In genomic region chr1:46236882-46237281, GRCh38 we compare ENCODE assay signal across 34 cellular contexts. TPM values are rescaled to one million over a fixed set of nuclear protein-coding genes. Genes with fewer than 3 reads are reported as not detected.
"Had no signal": no experiment of that assay in that cellular context is flagged by ENCODE, and none has a peak within 500 bp of the region (broad histone marks: within the 10 kb centered on the region; RNA-seq: fewer than 3 reads in every experiment).

No MANE protein-coding gene starts in this region.

- H3K36me3 ChIP-seq: adrenal gland, ascending aorta, brain microvascular endothelial cell, breast epithelium, cardiac muscle cell had no signal

- H3K4me1 ChIP-seq: adrenal gland, ascending aorta, body of pancreas, breast epithelium had no signal

- DNase-seq: activated effector memory CD4-positive, alpha-beta T cell treated with anti-CD3 and anti-CD28 coated beads, Interleukin-2, amount 50 U/mL, for 16 hours; activated effector memory CD4-positive, alpha-beta T cell treated with Interleukin-2 at 50 U/mL for 16 hours; activated gamma-delta T cell; activated gamma-delta T cell treated with Interleukin-2 at 50 U/mL for 16 hours; activated naive CD4-positive, alpha-beta T cell; activated naive CD4-positive, alpha-beta T cell treated with anti-CD3 and anti-CD28 coated beads for 36 hours; activated naive CD4-positive, alpha-beta T cell treated with anti-CD3 and anti-CD28 coated beads, Interleukin-2, amount 10 ng/mL, durations not matched to agents 7 days and 5 days; activated naive CD4-positive, alpha-beta T cell treated with anti-CD3 and anti-CD28 coated beads, Interleukin-2, amount 50 U/mL, for 16 hours; activated naive CD4-positive, alpha-beta T cell treated with Interleukin-2 at 50 U/mL for 16 hours; activated naive CD8-positive, alpha-beta T cell treated with anti-CD3 and anti-CD28 coated beads for 36 hours; activated naive CD8-positive, alpha-beta T cell treated with anti-CD3 and anti-CD28 coated beads, Interleukin-2, amount 10 ng/mL, durations not matched to agents 7 days and 5 days; activated naive CD8-positive, alpha-beta T cell treated with anti-CD3 and anti-CD28 coated beads, Interleukin-2, amount 50 U/mL, for 24 hours; activated T-cell treated with anti-CD3 and anti-CD28 coated beads, Interleukin-2, amount 50 U/mL, for 24 hours; activated T-cell treated with anti-CD3 and anti-CD28 coated beads, Interleukin-2, amount 50 U/mL, for 4 hours; activated T-cell treated with anti-CD3 and anti-CD28 coated beads, Interleukin-2, amount 50 U/mL, for 48 hours; activated T-cell treated with anti-CD3 and anti-CD28 coated beads, Interleukin-2, amount 50 U/mL, for 72 hours; adrenal gland; amniotic stem cell; amygdala; anterior cingulate cortex; aorta; body of pancreas; brain microvascular endothelial cell; caudate nucleus; central memory CD4-positive, alpha-beta T cell; cerebellar nuclear complex had no signal

- H3K27ac ChIP-seq: adrenal gland, ascending aorta, body of pancreas, brain microvascular endothelial cell, breast epithelium, cardiac muscle cell had no signal

- H3K9me3 ChIP-seq: adrenal gland, ascending aorta, body of pancreas, breast epithelium had no signal

- H3K4me3 ChIP-seq: adrenal gland, ascending aorta, body of pancreas, breast epithelium, cardiac muscle cell had no signal

- ATAC-seq: activated naive CD4-positive, alpha-beta T cell treated with anti-CD3 and anti-CD28 coated beads, Interleukin-2, amount 50 U/mL, for 72 hours; activated naive CD8-positive, alpha-beta T cell treated with anti-CD3 and anti-CD28 coated beads, Interleukin-2, amount 50 U/mL, for 24 hours; activated T-cell treated with anti-CD3 and anti-CD28 coated beads, Interleukin-2, amount 50 U/mL, for 4 hours; activated T-cell treated with anti-CD3 and anti-CD28 coated beads, Interleukin-2, amount 50 U/mL, for 72 hours; activated T-helper 17 cell treated with anti-CD3 and anti-CD28 coated beads, Interleukin-2, amount 50 U/mL, for 72 hours; body of pancreas had no signal

- H3K27me3 ChIP-seq: adrenal gland, ascending aorta, body of pancreas, brain microvascular endothelial cell, breast epithelium, cardiac muscle cell had no signal

- FAIRE-seq: astrocyte, bronchial epithelial cell had no signal

RNA-seq across cellular contexts. Expression of gene RAD54L, which starts 10.7 kb away (rescaled TPM):
- total RNA-seq: ascending aorta had no signal

RNA-seq across cellular contexts. Expression of gene LURAP1, which starts 33.7 kb away (rescaled TPM):
- total RNA-seq: activated naive CD8-positive, alpha-beta T cell treated with anti-CD3 and anti-CD28 coated beads for 36 hours; activated T-cell treated with anti-CD3 and anti-CD28 coated beads, Interleukin-2, amount 50 U/mL, for 4 hours; activated T-helper 1 cell treated with anti-CD3 and anti-CD28 coated beads, Interleukin-12 subunit alpha, Interleukin-12 subunit beta, Interleukin-2, Interleukin-4 antibody, amounts not matched to agents 30 ng/mL and 10 ng/mL and 1 ng/mL, durations not matched to agents 14 hours and 24 hours and 36 hours had no signal
